10 cellular contexts compared by ENCODE assay signal in the genomic region with DNA sequence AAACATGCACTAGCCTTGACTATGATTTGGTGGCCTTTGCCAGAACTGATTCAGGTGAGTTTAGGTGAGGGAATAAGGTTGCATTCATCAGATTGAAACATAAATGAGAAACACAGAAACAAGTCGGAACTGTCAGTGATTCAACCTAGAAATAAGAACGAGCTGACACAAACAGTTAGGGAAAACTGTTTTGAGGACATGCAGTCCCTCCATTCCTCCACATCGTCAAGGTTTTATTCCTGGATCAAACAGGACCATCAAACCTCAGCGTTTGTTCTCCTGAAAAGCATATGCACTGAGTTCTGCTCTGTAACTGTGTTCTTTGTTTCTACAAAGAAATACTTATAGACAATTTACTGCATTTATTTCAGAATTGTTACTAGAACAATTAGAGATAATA. TPM values are rescaled to one million over a fixed set of nuclear protein-coding genes. Genes with fewer than 3 reads are reported as not detected.
DNase-seq lines count a peak whose midpoint lies in the region; ATAC-seq and TF ChIP-seq lines count a peak whose summit lies in the region.
"Had no signal": no experiment of that assay in that cellular context is flagged by ENCODE, and none has a peak within 500 bp of the region (broad histone marks: within the 10 kb centered on the region; RNA-seq: fewer than 3 reads in every experiment).

No MANE protein-coding gene starts in this region.

- ATAC-seq in GM18870 (IDR thresholded peaks at IDR 0.05; ENCODE audit: unreplicated experiment) (no peak), HG02571 (IDR thresholded peaks at IDR 0.05; ENCODE audit: unreplicated experiment) (no peak)

- no peaks in the 10 kb centered on the region for H3K9me3 ChIP-seq in BE2C

- peak overlapping the region; percentile 78 for H3K4me3 ChIP-seq in BE2C (ENCODE audit: low read depth, low read length)

- H3K4me3 Mint-ChIP-seq in HFFc6 (peak overlapping the region; percentile 96), brain (peak overlapping the region; percentile 87 to 97 (median 90)), nephron progenitor cell (peak overlapping the region; percentile 95)

- no peaks in the 10 kb centered on the region for H3K27me3 ChIP-seq in BE2C

- no peaks in the 10 kb centered on the region; the same call in 1 of the 2 replicates for H3K4me1 ChIP-seq in BE2C

- H3K4me1 Mint-ChIP-seq in HFFc6 (ENCODE audit: low read depth) (peaks cover 48% of the 10 kb centered on the region), brain (peaks cover 47% of the 10 kb centered on the region), nephron progenitor cell (peaks cover 22% of the 10 kb centered on the region)

- no peaks in the 10 kb centered on the region; the same call in 1 of the 2 replicates for H3K36me3 ChIP-seq in BE2C

- H3K27ac Mint-ChIP-seq in HFFc6 (peak overlapping the region; percentile 7; the same call in 1 of the 2 replicates), brain (peak overlapping the region; percentile 44 to 90 (median 83)), nephron progenitor cell (no peak overlapping the region)

- DNase-seq in BE2C = no peak
- DNase-seq in HFFc6 = no peak
- no peak for DNase-seq in nephron progenitor cell
- no peak for DNase-seq in AG20443 (ENCODE audit: low spot score)
- no peak for DNase-seq in NCI-H69 (lab: John Stamatoyannopoulos, UW)
- DNase-seq: activated CD4-positive, CD25-positive, alpha-beta regulatory T cell; cerebellar nuclear complex had no signal

- TF ChIP-seq CTCF in BE2C (IDR thresholded peaks at IDR 0.05; ENCODE audit: low read depth, low read length) = no peak
- no peak for TF ChIP-seq CTCF in HFFc6 (IDR thresholded peaks at IDR 0.05)
- TF ChIP-seq CTCF in brain (conservative IDR thresholded peaks at IDR 0.05) = no peak
- TF ChIP-seq CTCF in nephron progenitor cell (IDR thresholded peaks at IDR 0.05) = no peak

- H3K9me3 Mint-ChIP-seq in HFFc6 = peaks cover 8% of the 10 kb centered on the region
- peaks cover 6 to 42% (median 25%) of the 10 kb centered on the region in 5 experiments for H3K9me3 Mint-ChIP-seq in brain
- H3K9me3 Mint-ChIP-seq in nephron progenitor cell = peaks cover 81% of the 10 kb centered on the region

- H3K36me3 Mint-ChIP-seq in HFFc6 (ENCODE audit: low read depth) (peaks cover 6% of the 10 kb centered on the region), brain (peaks cover 36% of the 10 kb centered on the region), nephron progenitor cell (ENCODE audit: low read depth) (peaks cover 39% of the 10 kb centered on the region)

- H3K27me3 Mint-ChIP-seq in HFFc6 (ENCODE audit: insufficient read depth) = peaks cover 1% of the 10 kb centered on the region; the same call in 1 of the 2 replicates
- H3K27me3 Mint-ChIP-seq in brain = peaks cover 9% of the 10 kb centered on the region
- H3K27me3 Mint-ChIP-seq in nephron progenitor cell (ENCODE audit: low read depth, poor library complexity) = no peaks in the 10 kb centered on the region

RNA-seq across cellular contexts. Expression of gene ZNF248, which starts 1.7 kb away (rescaled TPM):
- 11.2 TPM for polyA plus RNA-seq in BE2C (2012; ENCODE audit: insufficient read depth, insufficient read length, low read depth)
- 1 to 10 TPM; 3.9 to 6.3 (median 5.2) TPM for total RNA-seq in HFFc6 (2021; fragmentation: NEBNext Ultra II Directional; extraction: Animal tissue kit (Norgen Biotek cat#: 25700))
- 6.0 TPM for polyA plus RNA-seq in brain (ENCODE audit: insufficient read depth, low read depth, low replicate concordance)
